ENCODE assay signal across 33 cellular contexts in genomic region chr7:105249216-105249615, GRCh38.
"Had no signal": no experiment of that assay in that cellular context is flagged by ENCODE, and none has a peak within 500 bp of the region (broad histone marks: within the 10 kb centered on the region; RNA-seq: fewer than 3 reads in every experiment).

No MANE protein-coding gene starts in this region.

- H3K9me3 ChIP-seq: esophagus squamous epithelium, gastrocnemius medialis, sigmoid colon, stomach, thyroid gland, upper lobe of left lung, vagina had no signal

- H3K36me3 Mint-ChIP-seq: activated naive CD4-positive, alpha-beta T cell treated with anti-CD3 and anti-CD28 coated beads, Interleukin-2, amount 50 U/mL, for 72 hours; stimulated activated memory B cell treated with anti-CD40 and anti-IgM and Interleukin-4, amounts not matched to agents 10 μg/mL and 1 μg/mL and 100 μg/mL, for 72 hours had no signal

- H3K4me2 ChIP-seq: hepatocyte, smooth muscle cell had no signal

- H3K27ac Mint-ChIP-seq: activated naive CD4-positive, alpha-beta T cell treated with anti-CD3 and anti-CD28 coated beads, Interleukin-2, amount 50 U/mL, for 72 hours; activated T-cell treated with anti-CD3 and anti-CD28 coated beads, Interleukin-2, amount 50 U/mL, for 72 hours; dendritic cell treated with granulocyte-macrophage colony-stimulating factor and Interleukin-4, amounts not matched to agents 40 ng/mL and 50 ng/mL, for 4 days; nephron; stimulated activated memory B cell treated with anti-CD40 and anti-IgM and Interleukin-4, amounts not matched to agents 10 μg/mL and 1 μg/mL and 100 μg/mL, for 72 hours; T-cell had no signal

- DNase-seq: activated CD4-positive, alpha-beta T cell treated with anti-CD3 and anti-CD28 coated beads for 4 hours; activated CD4-positive, alpha-beta T cell treated with anti-CD3 and anti-CD28 coated beads, Interleukin-2, amount 50 U/mL, for 4 hours; activated naive CD4-positive, alpha-beta T cell; activated T-cell treated with anti-CD3 and anti-CD28 coated beads for 4 hours; activated T-cell treated with anti-CD3 and anti-CD28 coated beads, Interleukin-2, amount 50 U/mL, for 72 hours; anterior cingulate cortex; effector CD4-positive, alpha-beta T cell; esophagus squamous epithelium; gastrocnemius medialis; glutamatergic neuron; kidney; left colon; mammary epithelial cell; retina; sigmoid colon; stimulated activated CD4-positive, alpha-beta T cell treated with anti-CD3 and anti-CD28 coated beads, Interleukin-1b, Interleukin-23, amount 100 ng/mL, for 48 hours; stimulated activated CD4-positive, alpha-beta T cell treated with anti-CD3 and anti-CD28 coated beads, Interleukin-4, amount 100 ng/mL, for 4 hours; stimulated activated CD8-positive, alpha-beta memory T cell treated with anti-CD3 and anti-CD28 coated beads, Interleukin-4, amount 100 ng/mL, for 48 hours; stomach; T-cell; thyroid gland had no signal

- H3K36me3 ChIP-seq: cardiac muscle cell, esophagus squamous epithelium, gastrocnemius medialis, sigmoid colon, stomach, thyroid gland, upper lobe of left lung, vagina had no signal

- H3K27me3 Mint-ChIP-seq: brain; dendritic cell treated with granulocyte-macrophage colony-stimulating factor and Interleukin-4, amounts not matched to agents 40 ng/mL and 50 ng/mL, for 4 days; stimulated activated memory B cell treated with anti-CD40 and anti-IgM and Interleukin-4, amounts not matched to agents 10 μg/mL and 1 μg/mL and 100 μg/mL, for 72 hours; T-cell had no signal

- H2AFZ ChIP-seq: hepatocyte had no signal

- H3K4me3 ChIP-seq: cardiac muscle cell, esophagus squamous epithelium, gastrocnemius medialis, hepatocyte, sigmoid colon, smooth muscle cell, stomach, thyroid gland, upper lobe of left lung, vagina had no signal

- H3K9me3 Mint-ChIP-seq: activated naive CD4-positive, alpha-beta T cell treated with anti-CD3 and anti-CD28 coated beads, Interleukin-2, amount 50 U/mL, for 72 hours; activated T-cell treated with anti-CD3 and anti-CD28 coated beads, Interleukin-2, amount 50 U/mL, for 72 hours; brain; dendritic cell treated with granulocyte-macrophage colony-stimulating factor and Interleukin-4, amounts not matched to agents 40 ng/mL and 50 ng/mL, for 4 days; nephron; stimulated activated memory B cell treated with anti-CD40 and anti-IgM and Interleukin-4, amounts not matched to agents 10 μg/mL and 1 μg/mL and 100 μg/mL, for 72 hours; T-cell had no signal

- H3K27ac ChIP-seq: cardiac muscle cell, epithelial cell of prostate, esophagus squamous epithelium, gastrocnemius medialis, hepatocyte, sigmoid colon, stomach, thyroid gland, upper lobe of left lung, vagina, VCaP had no signal

- H3K27me3 ChIP-seq: cardiac muscle cell, esophagus squamous epithelium, gastrocnemius medialis, hepatocyte, sigmoid colon, stomach, thyroid gland, upper lobe of left lung, vagina had no signal

- ATAC-seq: activated naive CD4-positive, alpha-beta T cell treated with anti-CD3 and anti-CD28 coated beads, Interleukin-2, amount 50 U/mL, for 72 hours; activated T-cell treated with anti-CD3 and anti-CD28 coated beads, Interleukin-2, amount 50 U/mL, for 72 hours; gastrocnemius medialis; left colon; stimulated activated memory B cell treated with anti-CD40 and anti-IgM and Interleukin-4, amounts not matched to agents 10 μg/mL and 1 μg/mL and 100 μg/mL, for 72 hours; T-cell had no signal

- H3K4me3 Mint-ChIP-seq: activated T-cell treated with anti-CD3 and anti-CD28 coated beads, Interleukin-2, amount 50 U/mL, for 72 hours; brain; dendritic cell treated with granulocyte-macrophage colony-stimulating factor and Interleukin-4, amounts not matched to agents 40 ng/mL and 50 ng/mL, for 4 days; nephron; stimulated activated memory B cell treated with anti-CD40 and anti-IgM and Interleukin-4, amounts not matched to agents 10 μg/mL and 1 μg/mL and 100 μg/mL, for 72 hours; T-cell had no signal
